ENCODE assay signal across 16 cellular contexts in the genomic region with DNA sequence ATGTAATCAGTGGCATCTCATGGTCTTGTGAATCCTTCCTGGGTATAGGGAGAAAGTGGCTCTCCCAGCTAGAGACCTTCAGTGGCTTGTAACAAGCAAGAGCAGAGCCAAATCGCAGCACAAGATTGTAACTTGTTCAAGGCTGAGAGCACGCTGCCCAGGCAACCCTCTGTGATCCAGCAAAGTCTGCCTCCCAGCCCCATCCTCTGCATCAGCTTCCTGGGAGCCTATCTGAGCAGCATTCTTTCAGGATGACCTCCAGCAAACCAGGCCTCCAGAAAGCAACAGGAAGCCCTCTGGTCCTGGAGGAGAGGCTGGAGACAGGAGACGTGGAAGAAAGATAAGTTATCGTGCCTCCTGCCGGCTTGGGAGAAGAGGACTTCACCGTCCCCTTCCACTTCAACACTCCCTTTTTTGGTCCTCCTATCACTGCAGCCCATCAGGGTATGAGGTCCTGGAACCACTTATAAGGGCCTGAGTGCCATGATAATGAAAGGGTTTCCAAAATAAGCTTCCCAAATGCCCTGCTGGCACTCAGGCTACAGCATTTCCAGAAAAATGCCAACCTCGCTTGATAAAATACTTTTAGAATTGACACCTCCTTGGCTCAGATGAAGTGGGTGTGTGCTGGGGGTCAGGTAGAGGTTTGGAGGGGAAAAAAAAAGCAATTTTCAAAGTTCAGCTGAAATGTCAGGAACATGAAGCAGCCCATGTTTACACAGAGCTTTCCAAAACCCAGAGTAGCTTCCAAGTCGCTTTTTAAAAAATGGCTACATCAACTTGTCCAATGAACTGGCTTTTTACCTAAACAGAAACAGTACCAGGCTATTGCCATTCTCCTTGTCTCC.
A peak's percentile ranks its signal among the peaks of the same experiment; 100 is the strongest.
DNase-seq lines count a peak whose midpoint lies in the region; ATAC-seq and TF ChIP-seq lines count a peak whose summit lies in the region.
"Had no signal": no experiment of that assay in that cellular context is flagged by ENCODE, and none has a peak within 500 bp of the region (broad histone marks: within the 10 kb centered on the region; RNA-seq: fewer than 3 reads in every experiment).

No MANE protein-coding gene starts in this region.

- H3K36me3 ChIP-seq in esophagus (ENCODE audit: control insufficient read depth in 2 of 2, insufficient read depth in 2 of 2, low read length in 1 of 2) (no peaks in the 10 kb centered on the region), thoracic aorta (no peaks in the 10 kb centered on the region)
- H3K36me3 ChIP-seq: HAP-1, MG63, transverse colon had no signal

- 59 to 64% methylated on average over 8 of the region's 8 CpGs for WGBS in esophagus, 2 donors

- H3K9me3 ChIP-seq in esophagus (ENCODE audit: control insufficient read depth in 2 of 2, insufficient read depth in 1 of 2, low read depth in 1 of 2, low read length in 1 of 2) (no peaks in the 10 kb centered on the region), thoracic aorta (no peaks in the 10 kb centered on the region)
- H3K9me3 ChIP-seq: HAP-1, MG63, SK-N-SH, transverse colon had no signal

- H3K4me3 ChIP-seq in esophagus (ENCODE audit: low read depth in 1 of 2, low read length in 2 of 2) = no peak overlapping the region
- no peak overlapping the region for H3K4me3 ChIP-seq in thoracic aorta
- H3K4me3 ChIP-seq: HAP-1, MG63, transverse colon had no signal

- DNase-seq in OCI-M1 (lab: John Stamatoyannopoulos, UW) (peak; percentile 12), islet precursor cell (peak; percentile 94), thoracic aorta (ENCODE audit: low spot score) (no peak), DMS 273 (lab: John Stamatoyannopoulos, UW; ENCODE audit: unreplicated experiment) (no peak), SW 1271 (lab: John Stamatoyannopoulos, UW) (no peak)
- DNase-seq in activated CD4-positive, alpha-beta T cell treated with anti-CD3 and anti-CD28 coated beads for 48 hours = no peak
- DNase-seq: cerebellar nuclear complex, MG63, NCI-H187 treated with DMSO at 0.1 percent for 48 hours, PC-3, SK-N-SH, transverse colon had no signal

- no peak for ATAC-seq in thoracic aorta (ENCODE audit: insufficient number of reproducible peaks, low FRiP score, low read depth)
- ATAC-seq in HG02885 (IDR thresholded peaks at IDR 0.05; ENCODE audit: poor library complexity, unreplicated experiment) = no peak
- ATAC-seq: PC-3 had no signal

- peaks cover 8% of the 10 kb centered on the region in 2 donors for H3K4me1 ChIP-seq in esophagus (ENCODE audit: control insufficient read depth in 2 of 2, insufficient read depth in 2 of 2, low read length in 1 of 2)
- peaks cover 6 to 15% of the 10 kb centered on the region in 2 donors for H3K4me1 ChIP-seq in thoracic aorta (ENCODE audit: control insufficient read depth in 1 of 2, low read depth in 2 of 2)

- TF ChIP-seq CTCF in thoracic aorta (IDR thresholded peaks at IDR 0.05) = no peak

- H3K27me3 ChIP-seq in esophagus (ENCODE audit: control insufficient read depth in 1 of 2, insufficient read depth in 2 of 2, low read length in 2 of 2) (no peaks in the 10 kb centered on the region), thoracic aorta (replicated peaks; ENCODE audit: insufficient read depth) (no peaks in the 10 kb centered on the region)
- H3K27me3 ChIP-seq: MG63, transverse colon had no signal

- H3K27ac ChIP-seq in esophagus (ENCODE audit: low read depth in 2 of 2, low read length in 1 of 2) (peak overlapping the region; percentile 45 to 75), thoracic aorta (peak overlapping the region; percentile 41 to 45)
- H3K27ac ChIP-seq: parathyroid adenoma, transverse colon had no signal

Comparison
In these comparisons a context has a peak if more than half of its experiments do, and no peak if none do; other contexts are left out.
1. DNase-seq: peak in OCI-M1 (single experiment) and islet precursor cell (single experiment); none in thoracic aorta (single experiment), DMS 273 (single experiment), SW 1271 (0 of 2) and activated CD4-positive, alpha-beta T cell treated with anti-CD3 and anti-CD28 coated beads for 48 hours (single experiment).